Comparison of ENCODE assay signal across 17 cellular contexts in genomic region chr13:43153436-43154082, GRCh38.
A peak's percentile ranks its signal among the peaks of the same experiment; 100 is the strongest.
DNase-seq lines count a peak whose midpoint lies in the region; ATAC-seq, FAIRE-seq and TF ChIP-seq lines count a peak whose summit lies in the region.
"Had no signal": no experiment of that assay in that cellular context is flagged by ENCODE, and none has a peak within 500 bp of the region (broad histone marks: within the 10 kb centered on the region; RNA-seq: fewer than 3 reads in every experiment).

No MANE protein-coding gene starts in this region.

- peak overlapping the region; percentile 52 for H3K4me2 ChIP-seq in mesenchymal stem cell (ENCODE audit: low read length, poor library complexity, severe bottlenecking)
- H3K4me2 ChIP-seq: BLaER1 had no signal

- H4K8ac ChIP-seq in mesenchymal stem cell (ENCODE audit: low read length), result no peak overlapping the region

- H3K36me3 ChIP-seq in HUES6 (ENCODE audit: control insufficient read depth, insufficient read depth, low read length) (no peaks in the 10 kb centered on the region), bronchial epithelial cell (ENCODE audit: control insufficient read depth, insufficient read depth, low read length) (no peaks in the 10 kb centered on the region), mesenchymal stem cell (ENCODE audit: control insufficient read depth in 1 of 2, insufficient read depth in 2 of 2, low read depth in 1 of 2, low read length in 2 of 2) (no peaks in the 10 kb centered on the region)
- H3K36me3 ChIP-seq: BLaER1, esophagus squamous epithelium had no signal

- no peak overlapping the region for H3K4ac ChIP-seq in mesenchymal stem cell (ENCODE audit: low read depth in 1 of 2, low read length in 2 of 2)

- H3K27ac ChIP-seq in HUES6 (ENCODE audit: low read depth, low read length) (peak overlapping the region; percentile 4; the same call in 1 of the 2 replicates), mesenchymal stem cell (ENCODE audit: low read length, poor library complexity, severe bottlenecking) (peak overlapping the region; percentile 64)
- H3K27ac ChIP-seq: BLaER1, esophagus squamous epithelium had no signal

- peak overlapping the region; percentile 38 for H3K9ac ChIP-seq in HUES6 (ENCODE audit: low read length)
- H3K9ac ChIP-seq in mesenchymal stem cell (ENCODE audit: low read length), result no peak overlapping the region
- H3K9ac ChIP-seq: BLaER1 had no signal

- no peak for TF ChIP-seq CTCF in AG10803 (conservative IDR thresholded peaks at IDR 0.05; ENCODE audit: low read length)
- TF ChIP-seq CTCF in bronchial epithelial cell (IDR thresholded peaks at IDR 0.05; ENCODE audit: insufficient read depth, low read length, severe bottlenecking), result no peak

- no peaks in the 10 kb centered on the region for H3K79me1 ChIP-seq in mesenchymal stem cell (replicated peaks; ENCODE audit: low read length, poor library complexity, severe bottlenecking)

- no peak overlapping the region for H2BK120ac ChIP-seq in mesenchymal stem cell (ENCODE audit: low read depth, low read length)

- H3K4me3 ChIP-seq in AG10803 (ENCODE audit: low read length) (no peak overlapping the region), HUES6 (ENCODE audit: low read depth, low read length) (no peak overlapping the region), bronchial epithelial cell (ENCODE audit: low read depth, low read length) (no peak overlapping the region), mesenchymal stem cell (ENCODE audit: insufficient read depth in 1 of 2, low read depth in 1 of 2, low read length in 2 of 2) (no peak overlapping the region)
- H3K4me3 ChIP-seq: BLaER1, esophagus squamous epithelium had no signal

- H3K23ac ChIP-seq in mesenchymal stem cell (ENCODE audit: low read length in 2 of 2), result no peak overlapping the region

- no peak overlapping the region for H4K91ac ChIP-seq in mesenchymal stem cell (ENCODE audit: low read length)

- H3K9me3 ChIP-seq in HUES6 (ENCODE audit: control insufficient read depth, insufficient read depth, low read depth, low read length) (no peaks in the 10 kb centered on the region), mesenchymal stem cell (ENCODE audit: control insufficient read depth, low read length) (no peaks in the 10 kb centered on the region)
- H3K9me3 ChIP-seq: BLaER1, esophagus squamous epithelium had no signal

- peak; percentile 48 for DNase-seq in AG10803 (ENCODE audit: low read depth)
- DNase-seq in bronchial epithelial cell (ENCODE audit: low read depth), result peak; percentile 63
- peak; percentile 82 for DNase-seq in mesenchymal stem cell
- DNase-seq in NCI-H1694 treated with DMSO at 0.1 percent for 48 hours (lab: John Stamatoyannopoulos, UW), result no peak
- no peak for DNase-seq in medulla oblongata (ENCODE audit: extremely low spot score)
- DNase-seq in stimulated activated CD4-positive, alpha-beta T cell treated with anti-CD3 and anti-CD28 coated beads, Interleukin-15, amount 100 ng/mL, for 24 hours, result no peak
- DNase-seq: activated CD4-positive, alpha-beta T cell treated with anti-CD3 and anti-CD28 coated beads for 1 hour; esophagus squamous epithelium; kidney glomerular epithelial cell; NCI-H526 treated with DMSO at 0.1 percent for 48 hours; nephron progenitor cell; SHP77 treated with DMSO at 0.1 percent for 48 hours; stimulated activated CD4-positive, alpha-beta T cell treated with anti-CD3 and anti-CD28 coated beads, Interleukin-12 subunit alpha, Interleukin-12 subunit beta, amount 100 ng/mL, for 4 hours; stimulated activated CD8-positive, alpha-beta memory T cell treated with anti-CD3 and anti-CD28 coated beads, Interleukin-4, amount 100 ng/mL, for 48 hours had no signal

- peak overlapping the region in 1 of 2 experiments; percentile 28 for H3K18ac ChIP-seq in mesenchymal stem cell (ENCODE audit: low read depth in 1 of 2, low read length in 2 of 2)

- FAIRE-seq in bronchial epithelial cell (lab: Jason Lieb, UNC), result no peak

- H3K14ac ChIP-seq in mesenchymal stem cell (ENCODE audit: low read length in 2 of 2), result no peak overlapping the region

- no peak overlapping the region for H2AFZ ChIP-seq in mesenchymal stem cell (ENCODE audit: low read depth, low read length)

- no peaks in the 10 kb centered on the region for H3K27me3 ChIP-seq in HUES6 (ENCODE audit: control insufficient read depth, insufficient read depth, low read length)
- no peaks in the 10 kb centered on the region for H3K27me3 ChIP-seq in bronchial epithelial cell (ENCODE audit: control insufficient read depth, insufficient read depth, low read length)
- no peaks in the 10 kb centered on the region for H3K27me3 ChIP-seq in mesenchymal stem cell (ENCODE audit: control insufficient read depth in 1 of 2, insufficient read depth in 1 of 2, low read length in 2 of 2)
- H3K27me3 ChIP-seq: BLaER1, esophagus squamous epithelium had no signal

- peak overlapping the region; percentile 59 for H2AK5ac ChIP-seq in mesenchymal stem cell (ENCODE audit: low read length, severe bottlenecking)

- peak overlapping the region; percentile 53 for H2BK5ac ChIP-seq in mesenchymal stem cell (ENCODE audit: low read depth, low read length, poor library complexity, severe bottlenecking)

- 60% methylated on average over 14 of the region's 14 CpGs for WGBS in mesenchymal stem cell

- H3K4me1 ChIP-seq in HUES6 (ENCODE audit: control insufficient read depth, insufficient read depth, low read length), result peaks cover 16% of the 10 kb centered on the region; the same call in 1 of the 2 replicates
- H3K4me1 ChIP-seq in mesenchymal stem cell (ENCODE audit: control insufficient read depth, insufficient read depth, low read depth, low read length), result peaks cover 7% of the 10 kb centered on the region
- H3K4me1 ChIP-seq: BLaER1, esophagus squamous epithelium had no signal

- peak overlapping the region in 1 of 2 experiments; percentile 15 for H2BK12ac ChIP-seq in mesenchymal stem cell (ENCODE audit: low read length in 2 of 2)

- ATAC-seq in HG03571 (IDR thresholded peaks at IDR 0.05; ENCODE audit: unreplicated experiment), result no peak

- H2BK15ac ChIP-seq in mesenchymal stem cell (ENCODE audit: low read depth, poor library complexity, severe bottlenecking), result no peak overlapping the region

Comparison
In these comparisons a context has a peak if more than half of its experiments do, and no peak if none do; other contexts are left out.
1. DNase-seq: peak in AG10803 (single experiment), bronchial epithelial cell (single experiment) and mesenchymal stem cell (single experiment); none in NCI-H1694 treated with DMSO at 0.1 percent for 48 hours (single experiment), medulla oblongata (single experiment) and stimulated activated CD4-positive, alpha-beta T cell treated with anti-CD3 and anti-CD28 coated beads, Interleukin-15, amount 100 ng/mL, for 24 hours (single experiment).